12 cellular contexts compared by ENCODE assay signal in the genomic region with DNA sequence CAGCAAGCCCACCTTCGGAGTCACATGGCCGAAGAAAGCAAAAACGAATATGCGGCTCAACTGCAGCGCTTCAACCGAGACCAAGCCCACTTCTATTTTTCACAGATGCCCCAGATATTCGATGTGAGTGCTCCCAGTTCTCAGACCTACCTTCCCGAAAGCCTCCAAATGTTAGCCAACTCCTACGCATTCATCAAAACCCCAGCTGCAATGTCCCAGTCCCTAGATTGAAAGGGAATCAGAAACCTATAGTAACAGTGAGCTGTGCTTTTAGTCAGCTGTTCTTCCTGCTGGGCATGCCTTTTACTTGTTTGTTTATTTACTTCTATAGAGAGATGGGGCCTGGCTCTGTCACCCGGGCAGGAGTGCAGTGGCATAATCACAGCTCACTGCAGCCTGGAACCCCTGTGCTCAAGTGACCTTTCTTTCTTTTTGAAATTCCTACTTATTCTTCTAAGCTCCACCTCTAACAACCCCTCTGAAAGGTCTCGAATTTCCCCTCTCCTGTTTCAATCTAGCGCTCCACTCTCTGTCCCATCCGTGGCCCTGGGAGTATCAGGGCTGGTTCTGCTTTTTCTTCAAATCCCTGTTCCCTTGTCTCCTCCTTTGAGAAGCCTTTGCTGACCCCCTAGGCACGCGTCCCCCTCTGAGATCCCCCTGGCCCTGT. TPM values are rescaled to one million over a fixed set of nuclear protein-coding genes. Genes with fewer than 3 reads are reported as not detected.
A peak's percentile ranks its signal among the peaks of the same experiment; 100 is the strongest.
DNase-seq lines count a peak whose midpoint lies in the region; ATAC-seq and TF ChIP-seq lines count a peak whose summit lies in the region.
"Had no signal": no experiment of that assay in that cellular context is flagged by ENCODE, and none has a peak within 500 bp of the region (broad histone marks: within the 10 kb centered on the region; RNA-seq: fewer than 3 reads in every experiment).

No MANE protein-coding gene starts in this region.

- TF ChIP-seq POLR2A in uterus (IDR thresholded peaks at IDR 0.05): no peak

- no peaks in the 10 kb centered on the region for H3K9me3 ChIP-seq in left ventricle myocardium inferior (replicated peaks)
- H3K9me3 ChIP-seq in mammary epithelial cell (replicated peaks; ENCODE audit: insufficient read depth, low read length): no peaks in the 10 kb centered on the region
- no peaks in the 10 kb centered on the region for H3K9me3 ChIP-seq in uterus
- H3K9me3 ChIP-seq: BLaER1 treated with 17β-estradiol and CSF1 and Interleukin-3, amounts not matched to agents 10 nM and 100 nM had no signal

- no peaks in the 10 kb centered on the region for H4K20me1 ChIP-seq in mammary epithelial cell (ENCODE audit: insufficient read depth, low read length)

- no peak for ATAC-seq in left cardiac atrium
- ATAC-seq in HG03457 (IDR thresholded peaks at IDR 0.05; ENCODE audit: unreplicated experiment): no peak
- no peak for ATAC-seq in HG02840 (IDR thresholded peaks at IDR 0.05; ENCODE audit: low FRiP score, unreplicated experiment)

- no TSS peak for BruUV-seq in mammary epithelial cell (replicated peaks; lab: Mats Ljungman, UMichigan)

- H3K9ac ChIP-seq in mammary epithelial cell (ENCODE audit: insufficient read depth, low read length): no peak overlapping the region
- H3K9ac ChIP-seq: parathyroid adenoma had no signal

- DNase-seq in left ventricle myocardium inferior (no peak), left cardiac atrium (no peak), mammary epithelial cell (no peak), myocyte (ENCODE audit: low read depth) (peak; percentile 24), uterus (no peak), NCI-H748 treated with DMSO at 0.1 percent for 48 hours (lab: John Stamatoyannopoulos, UW) (no peak)
- DNase-seq: activated T-cell treated with anti-CD3 and anti-CD28 coated beads, Interleukin-2, amount 50 U/mL, for 1 hour; Kasumi-1 had no signal

- H2AFZ ChIP-seq in mammary epithelial cell (ENCODE audit: low read depth, low read length): no peak overlapping the region

- CTCF ChIA-PET in mammary epithelial cell (lab: Charles Lee; ENCODE audit: low non-redundant PET): no interaction called here

- no peaks in the 10 kb centered on the region for H3K27me3 ChIP-seq in left ventricle myocardium inferior (ENCODE audit: low read depth)
- H3K27me3 ChIP-seq in mammary epithelial cell (ENCODE audit: insufficient read depth, low read length): no peaks in the 10 kb centered on the region
- no peaks in the 10 kb centered on the region for H3K27me3 ChIP-seq in uterus
- H3K27me3 ChIP-seq: BLaER1 treated with 17β-estradiol and CSF1 and Interleukin-3, amounts not matched to agents 10 nM and 100 nM had no signal

- H3K4me1 ChIP-seq in left ventricle myocardium inferior (peaks cover 94% of the 10 kb centered on the region), mammary epithelial cell (ENCODE audit: insufficient read depth, low read length) (peaks cover 34% of the 10 kb centered on the region), uterus (peaks cover 3 to 23% of the 10 kb centered on the region in 2 donors)

- WGBS in mammary epithelial cell (ENCODE audit: low coverage, missing lambda C conversion rate): 91% methylated on average over 11 of the region's 15 CpGs

- TF ChIP-seq CTCF in left ventricle myocardium inferior (IDR thresholded peaks at IDR 0.05; ENCODE audit: borderline replicate concordance): no peak
- no peak for TF ChIP-seq CTCF in mammary epithelial cell (conservative IDR thresholded peaks at IDR 0.05 in 1 of 2, IDR thresholded peaks at IDR 0.05 in 1 of 2; ENCODE audit: extremely low read depth in 1 of 2, insufficient read depth in 1 of 2, low read depth in 1 of 2, low read length in 2 of 2)
- no peak for TF ChIP-seq CTCF in uterus (IDR thresholded peaks at IDR 0.05)

- H3K79me2 ChIP-seq in mammary epithelial cell (ENCODE audit: insufficient read depth, low read length): peaks cover 49% of the 10 kb centered on the region

- in situ Hi-C loops in mammary epithelial cell (cut with MboI; ENCODE audit: low sequenced_read_pairs in 2 of 2): no loop called here

- peak overlapping the region; percentile 94 for H3K27ac ChIP-seq in left ventricle myocardium inferior (replicated peaks)
- peak overlapping the region; percentile 71 for H3K27ac ChIP-seq in mammary epithelial cell (ENCODE audit: insufficient read depth, low read depth, low read length)
- peak overlapping the region; percentile 87 to 91 for H3K27ac ChIP-seq in uterus
- H3K27ac ChIP-seq: BLaER1 treated with 17β-estradiol and CSF1 and Interleukin-3, amounts not matched to agents 10 nM and 100 nM had no signal

- H3K4me3 ChIP-seq in left ventricle myocardium inferior (peak overlapping the region; percentile 50), mammary epithelial cell (replicated peaks in 1 of 3; ENCODE audit: insufficient read depth in 1 of 3, low read depth in 2 of 3, low read length in 3 of 3) (no peak overlapping the region), uterus (no peak overlapping the region)
- H3K4me3 ChIP-seq: BLaER1 treated with 17β-estradiol and CSF1 and Interleukin-3, amounts not matched to agents 10 nM and 100 nM had no signal

- peak overlapping the region; percentile 85 for H3K4me2 ChIP-seq in mammary epithelial cell (ENCODE audit: insufficient read depth, low read depth, low read length)
- H3K4me2 ChIP-seq: BLaER1 treated with 17β-estradiol and CSF1 and Interleukin-3, amounts not matched to agents 10 nM and 100 nM had no signal

- peaks cover 61% of the 10 kb centered on the region for H3K36me3 ChIP-seq in left ventricle myocardium inferior
- peaks cover 18% of the 10 kb centered on the region for H3K36me3 ChIP-seq in mammary epithelial cell (ENCODE audit: insufficient read depth, low read length)
- H3K36me3 ChIP-seq in uterus: no peaks in the 10 kb centered on the region

- intact Hi-C loops in left ventricle myocardium inferior (cut with micrococcal nuclease) (no loop called here), left cardiac atrium (cut with DNase I) (loop anchor here in 1 of 2 donors (5.0 kb wide), 1 partner anchor 118 kb away; no protein-coding TSS in a partner anchor), mammary epithelial cell (cut with micrococcal nuclease) (no loop called here), uterus (cut with DNase I; ENCODE audit: low total_unique reads) (no loop called here)

- dilution Hi-C loops in mammary epithelial cell (cut with HindIII; ENCODE audit: low sequenced_read_pairs): no loop called here

RNA-seq across cellular contexts. Expression of gene TRIP10, which starts 4.4 kb away (rescaled TPM):
- 133 TPM for total RNA-seq in left ventricle myocardium inferior
- 10 to 100 TPM; 67.5 to 74.0 TPM for total RNA-seq in left cardiac atrium
- 10 to 100 TPM; 45.0 to 73.3 TPM for total RNA-seq in mammary epithelial cell
- 46.8 TPM for polyA plus RNA-seq in mammary epithelial cell
- 28.9 TPM for polyA minus RNA-seq in mammary epithelial cell
- 29.1 and 43.1 TPM in 2 replicates for total RNA-seq in myocyte
- 46.1 TPM for polyA plus RNA-seq in myocyte (2012)
- 100 to 1,000 TPM in 1 of 4 donors, 10 to 100 TPM in 3; 36.0 to 144 (median 48.2) TPM for total RNA-seq in uterus

RNA-seq across cellular contexts. Expression of gene GPR108, which starts 6.5 kb away (rescaled TPM):
- total RNA-seq in left ventricle myocardium inferior (22.4 TPM), left cardiac atrium (10 to 100 TPM; 25.7 to 35.4 TPM), mammary epithelial cell (10 to 100 TPM; 50.2 to 95.9 TPM), myocyte (32.0 and 36.8 TPM in 2 replicates), uterus (100 to 1,000 TPM in 2 of 4 donors, 10 to 100 TPM in 2; 38.6 to 147 (median 111) TPM)
- 75.9 TPM for polyA plus RNA-seq in mammary epithelial cell
- 230 TPM for polyA minus RNA-seq in mammary epithelial cell
- polyA plus RNA-seq in myocyte (2012): 53.2 TPM

RNA-seq across cellular contexts. Expression of gene SH2D3A, which starts 23.4 kb away (rescaled TPM):
- total RNA-seq in left ventricle myocardium inferior: 0.14 TPM
- total RNA-seq in left cardiac atrium: under 1 TPM; 0.47 to 0.65 TPM
- total RNA-seq in mammary epithelial cell: 10 to 100 TPM; 59.0 to 95.1 TPM
- polyA plus RNA-seq in mammary epithelial cell: 31.9 TPM
- 31.9 TPM for polyA minus RNA-seq in mammary epithelial cell
- total RNA-seq in myocyte: not detected in 2 replicates
- 0.53 TPM for polyA plus RNA-seq in myocyte (2012)
- 1 to 10 TPM in 2 of 4 donors, not detected in 2; 1.0 to 5.4 TPM for total RNA-seq in uterus

RNA-seq across cellular contexts. Expression of gene C3, which starts 23.4 kb away (rescaled TPM):
- total RNA-seq in left ventricle myocardium inferior (133 TPM), left cardiac atrium (1,000 to 10,000 TPM in 1 of 2 donors, 100 to 1,000 TPM in 1; 373 to 1,073 TPM), mammary epithelial cell (100 to 1,000 TPM in 1 of 2 donors, 10 to 100 TPM in 1; 20.5 to 122 TPM), myocyte (2.1 and 7.2 TPM in 2 replicates), uterus (1,000 to 10,000 TPM in 1 of 4 donors, 100 to 1,000 TPM in 2, 10 to 100 TPM in 1; 45.4 to 1,093 (median 422) TPM)
- polyA plus RNA-seq in mammary epithelial cell: 142 TPM
- 403 TPM for polyA minus RNA-seq in mammary epithelial cell
- polyA plus RNA-seq in myocyte (2012): 0.86 TPM

RNA-seq across cellular contexts. Expression of gene VAV1, which starts 28.7 kb away (rescaled TPM):
- 1.8 TPM for total RNA-seq in left ventricle myocardium inferior
- 1 to 10 TPM; 3.9 to 7.4 TPM for total RNA-seq in left cardiac atrium
- total RNA-seq in mammary epithelial cell: under 1 TPM; 0.17 to 0.96 TPM
- not detected for polyA plus RNA-seq in mammary epithelial cell
- polyA minus RNA-seq in mammary epithelial cell: not detected
- total RNA-seq in myocyte: not detected in 2 replicates
- polyA plus RNA-seq in myocyte (2012): not detected
- total RNA-seq in uterus: 1 to 10 TPM in 3 of 4 donors, under 1 TPM in 1; 0.29 to 7.9 (median 4.6) TPM

Comparison
In these comparisons a context has a peak if more than half of its experiments do, and no peak if none do; other contexts are left out.
1. RNA of gene SH2D3A, which starts 23.4 kb away (total RNA-seq): 59.0 to 95.1 TPM in mammary epithelial cell; 1.0 to 5.4 TPM in uterus, 0.47 to 0.65 TPM in left cardiac atrium, 0.14 TPM in left ventricle myocardium inferior (single experiment) and not detected in myocyte; every median in the first group is over 4 times any median in the second.
2. Peak in every context shown above with its lines, with median percentiles within 50 percentile points of each other: H3K27ac ChIP-seq.